In genomic region chr10:69337312-69338132, GRCh38 we compare ENCODE assay signal across 8 cellular contexts. TPM values are rescaled to one million over a fixed set of nuclear protein-coding genes. Genes with fewer than 3 reads are reported as not detected.
DNase-seq lines count a peak whose midpoint lies in the region; ATAC-seq and TF ChIP-seq lines count a peak whose summit lies in the region.

No MANE protein-coding gene starts in this region.

- H4K12ac ChIP-seq in trophoblast cell (ENCODE audit: low read depth, low read length), result no peak overlapping the region

- H4K91ac ChIP-seq in trophoblast cell (ENCODE audit: low read depth, low read length), result peak overlapping the region; percentile 95

- peaks cover 40% of the 10 kb centered on the region for H3K79me2 ChIP-seq in trophoblast cell (ENCODE audit: control insufficient read depth, insufficient read depth, low read length, poor library complexity)
- H3K79me2 ChIP-seq in PC-3 (ENCODE audit: low read length), result peaks cover 98% of the 10 kb centered on the region

- POLR2A ChIA-PET in T-cell (lab: Charles Lee), result interaction anchor here in 1 of 2 donors (0.5 to 1.2 kb wide), 2 partner anchors 12 to 131 kb away, joined by 3 read pairs; no protein-coding TSS in a partner anchor
- POLR2A ChIA-PET in PC-3 (lab: Charles Lee; ENCODE audit: unreplicated experiment), result no interaction called here

- H3K4me1 Mint-ChIP-seq in T-cell, result peaks cover 72 to 81% (median 78%) of the 10 kb centered on the region in 3 donors

- H3K4me1 ChIP-seq in trophoblast cell (ENCODE audit: control insufficient read depth in 1 of 2, insufficient read depth in 2 of 2, low read length in 2 of 2) (peaks cover 55 to 60% of the 10 kb centered on the region in 2 experiments), PC-3 (ENCODE audit: insufficient read depth, low read length) (peaks cover 19% of the 10 kb centered on the region)

- H3K9me3 ChIP-seq in trophoblast cell (ENCODE audit: insufficient read depth, low read depth, low read length) (peaks cover 1% of the 10 kb centered on the region), PC-3 (ENCODE audit: low read length) (no peaks in the 10 kb centered on the region)

- H4K8ac ChIP-seq in trophoblast cell (ENCODE audit: low read depth, low read length), result peak overlapping the region; percentile 68

- no peak for TF ChIP-seq CTCF in fibroblast of villous mesenchyme (IDR thresholded peaks at IDR 0.05; ENCODE audit: insufficient read depth, low read depth, low read length)
- no peak for TF ChIP-seq CTCF in PC-3 (conservative IDR thresholded peaks at IDR 0.05; ENCODE audit: low read depth, low read length)

- H3K9ac ChIP-seq in trophoblast cell (ENCODE audit: low read length) (no peak overlapping the region), PC-3 (ENCODE audit: low read length) (no peak overlapping the region)

- ATAC-seq in T-cell (replicated peaks in 1 of 4) (no peak), PC-3 (no peak)

- H3K27me3 Mint-ChIP-seq in T-cell, result no peaks in the 10 kb centered on the region

- peak; percentile 6 for DNase-seq in NCI-H1092 treated with DMSO at 0.1 percent for 48 hours (lab: John Stamatoyannopoulos, UW)
- no peak for DNase-seq in NCI-H1092 (lab: John Stamatoyannopoulos, UW)
- DNase-seq in SIG-M5 treated with dmso at 0.1 percent for 504 hours (lab: John Stamatoyannopoulos, UW; ENCODE audit: unreplicated experiment), result peak; percentile 94
- peak; percentile 98 for DNase-seq in fibroblast of villous mesenchyme (ENCODE audit: low read depth)
- peak; percentile 96 to 98 for DNase-seq in trophoblast cell
- DNase-seq in T-cell, result no peak
- no peak for DNase-seq in PC-3
- DNase-seq in mucosa of gallbladder (ENCODE audit: low spot score), result no peak

- H3K9me2 ChIP-seq in PC-3 (replicated peaks; ENCODE audit: low read length), result no peaks in the 10 kb centered on the region

- H2BK12ac ChIP-seq in trophoblast cell (ENCODE audit: low read length), result peak overlapping the region; percentile 32

- peak overlapping the region; percentile 90 for H2BK5ac ChIP-seq in trophoblast cell (ENCODE audit: low read depth, low read length, poor library complexity)

- no TSS peak for BruUV-seq in PC-3 (replicated peaks; lab: Mats Ljungman, UMichigan)

- CTCF ChIA-PET in T-cell (lab: Charles Lee) (no interaction called here), PC-3 (lab: Charles Lee) (no interaction called here)

- H3K4me2 ChIP-seq in trophoblast cell (ENCODE audit: low read length), result peak overlapping the region; percentile 20
- H3K4me2 ChIP-seq in PC-3 (ENCODE audit: low read length), result no peak overlapping the region

- peaks cover 8% of the 10 kb centered on the region for H3K36me3 Mint-ChIP-seq in T-cell

- peak overlapping the region; percentile 57 for H3K18ac ChIP-seq in trophoblast cell (ENCODE audit: low read length)

- peak overlapping the region; percentile 62 for H3K14ac ChIP-seq in trophoblast cell (ENCODE audit: low read length)

- H4K20me1 ChIP-seq in PC-3 (ENCODE audit: low read length), result peaks cover 12% of the 10 kb centered on the region; the same call in 1 of the 2 replicates

- H3K36me3 ChIP-seq in trophoblast cell (ENCODE audit: control insufficient read depth in 1 of 2, insufficient read depth in 2 of 2, low read length in 2 of 2) (no peaks in the 10 kb centered on the region), PC-3 (ENCODE audit: low read depth, low read length) (no peaks in the 10 kb centered on the region)

- H3K4me3 Mint-ChIP-seq in T-cell, result no peak overlapping the region

- WGBS in trophoblast cell (ENCODE audit: extremely low coverage, insufficient coverage, insufficient read length), result no CpG with 5 or more reads among the region's 16 CpGs

- no peak overlapping the region for H3K23ac ChIP-seq in trophoblast cell (ENCODE audit: low read length)

- H3K79me1 ChIP-seq in trophoblast cell (ENCODE audit: low read length), result peaks cover 52% of the 10 kb centered on the region

- no peaks in the 10 kb centered on the region for H3K9me3 Mint-ChIP-seq in T-cell

- peak overlapping the region in 1 of 2 donors; percentile 48 for H3K27ac Mint-ChIP-seq in T-cell

- no peaks in the 10 kb centered on the region for H3F3A ChIP-seq in PC-3 (ENCODE audit: low read length, unreplicated experiment)

- H3K27me3 ChIP-seq in trophoblast cell (ENCODE audit: insufficient read depth, low read length) (no peaks in the 10 kb centered on the region), PC-3 (ENCODE audit: low read length) (no peaks in the 10 kb centered on the region)

- peak overlapping the region; percentile 26 for H2AFZ ChIP-seq in trophoblast cell (ENCODE audit: insufficient read depth, low read length, poor library complexity)
- H2AFZ ChIP-seq in PC-3 (ENCODE audit: low read length), result no peak overlapping the region

- intact Hi-C loops in PC-3 (cut with micrococcal nuclease), result no loop called here

- no peak overlapping the region for H3K4me3 ChIP-seq in fibroblast of villous mesenchyme (ENCODE audit: low read depth, low read length)
- H3K4me3 ChIP-seq in trophoblast cell (ENCODE audit: low read depth, low read length), result no peak overlapping the region
- no peak overlapping the region for H3K4me3 ChIP-seq in PC-3 (ENCODE audit: low read length)

- H2AK5ac ChIP-seq in trophoblast cell (ENCODE audit: low read length), result no peak overlapping the region

- peak overlapping the region; percentile 88 for H2BK120ac ChIP-seq in trophoblast cell (ENCODE audit: insufficient read depth, low read length, poor library complexity)

- H3K27ac ChIP-seq in trophoblast cell (ENCODE audit: low read depth, low read length) (peak overlapping the region; percentile 87), PC-3 (ENCODE audit: low read length) (no peak overlapping the region)

- H3K4ac ChIP-seq in trophoblast cell (ENCODE audit: low read depth, low read length), result peak overlapping the region; percentile 62

RNA-seq across cellular contexts. Expression of gene HK1, which starts 59.2 kb away (rescaled TPM):
- 86.7 and 91.1 TPM in 2 replicates for total RNA-seq in fibroblast of villous mesenchyme
- 116 and 118 TPM in 2 replicates for polyA plus RNA-seq in trophoblast cell (2013)
- 10 to 100 TPM; 66.3 to 85.5 (median 83.6) TPM for total RNA-seq in T-cell
- 189 and 208 TPM in 2 replicates for total RNA-seq in PC-3 (2014; rRNA removed)
- total RNA-seq in mucosa of gallbladder, result 70.7 TPM

Comparison
In these comparisons a context has a peak if more than half of its experiments do, and no peak if none do; other contexts are left out.
1. DNase-seq: peak in NCI-H1092 treated with DMSO at 0.1 percent for 48 hours (single experiment), SIG-M5 treated with dmso at 0.1 percent for 504 hours (single experiment), fibroblast of villous mesenchyme (single experiment) and trophoblast cell (2 of 2); none in NCI-H1092 (single experiment), T-cell (0 of 34), PC-3 (single experiment) and mucosa of gallbladder (single experiment).